24 cellular contexts compared by ENCODE assay signal in the genomic region with DNA sequence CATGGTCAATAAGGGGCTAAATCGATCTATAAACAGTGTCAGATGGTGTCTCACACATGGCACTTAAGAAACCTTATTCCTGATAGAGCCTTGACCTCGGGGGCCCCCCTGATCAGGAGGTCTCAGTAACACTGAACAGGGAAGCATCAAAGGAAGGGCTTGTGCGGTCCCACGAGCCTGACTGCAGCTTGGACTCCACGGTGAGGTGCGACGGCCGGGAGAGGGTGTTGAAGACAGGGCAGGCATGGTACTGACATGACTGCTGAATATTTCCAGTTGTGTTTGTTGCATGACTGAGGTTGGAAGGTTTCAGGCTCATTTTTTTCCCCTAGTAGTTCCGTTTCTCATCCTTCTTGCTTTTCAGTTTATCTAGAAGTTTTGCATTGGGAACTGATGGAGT.
"Had no signal": no experiment of that assay in that cellular context is flagged by ENCODE, and none has a peak within 500 bp of the region (broad histone marks: within the 10 kb centered on the region; RNA-seq: fewer than 3 reads in every experiment).

No MANE protein-coding gene starts in this region.

- DNase-seq: activated CD4-positive, alpha-beta T cell treated with anti-CD3 and anti-CD28 coated beads, Interleukin-2, amount 10 ng/mL, durations not matched to agents 24 days and 14 days; activated CD4-positive, alpha-beta T cell treated with anti-CD3 and anti-CD28 coated beads, Interleukin-2, amount 50 U/mL, for 48 hours; activated CD8-positive, alpha-beta T cell treated with anti-CD3 and anti-CD28 coated beads, Interleukin-2, amount 10 ng/mL, durations not matched to agents 7 days and 5 days; activated gamma-delta T cell treated with Interleukin-2 at 50 U/mL for 16 hours; activated naive CD4-positive, alpha-beta T cell treated with anti-CD3 and anti-CD28 coated beads for 36 hours; activated naive CD8-positive, alpha-beta T cell treated with anti-CD3 and anti-CD28 coated beads, Interleukin-2, amount 50 U/mL, for 24 hours; activated T-cell treated with anti-CD3 and anti-CD28 coated beads, Interleukin-2, amount 50 U/mL, for 4 hours; anterior cingulate cortex; brain microvascular endothelial cell; MM.1S; NCI-H1092 treated with DMSO at 0.1 percent for 48 hours; NCI-H1417 treated with DMSO at 0.1 percent for 48 hours; NCI-H187 treated with DMSO at 0.1 percent for 48 hours; NCI-H2081; NCI-H2171 treated with DMSO at 0.1 percent for 48 hours; NCI-H2227 treated with DMSO at 0.1 percent for 48 hours; NCI-H446; NCI-H510A treated with DMSO at 0.1 percent for 48 hours; PC-9; Right ventricle myocardium superior; SJCRH30; SK-N-SH had no signal

- H3K27ac ChIP-seq: brain microvascular endothelial cell, KMS-11, PC-9, RWPE1, SJCRH30 had no signal

- ATAC-seq: activated CD8-positive, alpha-beta T cell treated with anti-CD3 and anti-CD28 coated beads, Interleukin-2, amount 10 ng/mL, durations not matched to agents 7 days and 5 days; activated naive CD8-positive, alpha-beta T cell treated with anti-CD3 and anti-CD28 coated beads, Interleukin-2, amount 50 U/mL, for 24 hours; activated T-cell treated with anti-CD3 and anti-CD28 coated beads, Interleukin-2, amount 50 U/mL, for 4 hours had no signal

- H3K4me3 ChIP-seq: PC-9, SJCRH30 had no signal

- H3K9ac ChIP-seq: KMS-11, SK-N-SH had no signal

- H3K9me3 ChIP-seq: SK-N-SH had no signal

- H3K36me3 ChIP-seq: brain microvascular endothelial cell, SJCRH30 had no signal

- H3K27me3 ChIP-seq: brain microvascular endothelial cell had no signal

- H3K4me2 ChIP-seq: KMS-11, PC-9, SK-N-SH had no signal

- H3K4me1 ChIP-seq: SJCRH30 had no signal

- H2AFZ ChIP-seq: PC-9 had no signal
